ENCODE assay signal across 8 cellular contexts in the genomic region with DNA sequence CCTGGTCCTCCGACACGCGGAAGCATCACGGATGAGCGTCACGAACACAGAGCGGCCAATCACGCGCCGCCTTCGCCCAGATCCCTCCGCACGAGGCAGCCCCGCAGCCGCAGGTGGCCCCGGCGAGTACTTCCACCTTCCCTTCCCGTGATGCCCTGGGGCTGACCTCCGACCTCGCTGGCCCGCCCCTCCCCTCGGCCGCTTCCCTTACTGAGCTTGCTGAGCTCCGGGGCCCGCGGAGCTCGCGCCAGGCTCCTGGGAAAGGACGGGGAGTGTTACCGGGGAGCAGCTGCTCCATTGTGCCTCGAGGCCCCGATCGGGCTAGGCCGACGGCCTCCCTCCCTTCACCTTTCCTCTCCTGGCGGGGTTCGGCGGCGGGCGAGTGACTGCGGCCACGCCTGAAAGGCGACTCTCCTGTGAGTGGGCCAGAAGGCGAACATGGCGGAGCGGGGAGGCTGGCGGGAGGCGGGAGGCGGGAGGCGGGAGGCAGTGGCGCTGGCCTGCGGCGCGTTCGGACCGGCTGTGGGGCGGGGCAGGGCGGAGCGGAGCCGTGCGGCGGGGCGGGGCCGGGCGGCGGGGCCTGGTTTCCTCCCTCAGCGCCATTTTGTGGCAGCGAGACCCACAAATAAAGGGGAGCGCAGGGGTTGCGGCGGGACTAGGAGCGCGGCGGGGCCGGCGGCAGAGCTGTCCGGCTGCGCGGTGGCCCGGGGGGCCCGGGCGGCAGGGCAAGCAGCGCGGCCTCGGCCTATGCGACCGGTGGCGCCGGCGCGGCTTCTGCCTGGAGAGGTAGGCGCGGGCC. TPM values are rescaled to one million over a fixed set of nuclear protein-coding genes. Genes with fewer than 3 reads are reported as not detected.
DNase-seq lines count a peak whose midpoint lies in the region; ATAC-seq and TF ChIP-seq lines count a peak whose summit lies in the region.

TSS of gene WTAP (plus strand) at position 589 of the 799 bp plus-strand sequence. CDS start 8,760 bp downstream, outside the sequence.

- H3K36me3 Mint-ChIP-seq in CD4-positive, CD25-positive, alpha-beta regulatory T cell = peaks cover 16% of the 10 kb centered on the region

- ATAC-seq in CD4-positive, CD25-positive, alpha-beta regulatory T cell (ENCODE audit: low read depth in 2 of 2) = peak; percentile 86 to 90
- peak; percentile 76 for ATAC-seq in GM19438 (IDR thresholded peaks at IDR 0.05; ENCODE audit: low read depth, unreplicated experiment)
- ATAC-seq in HG03571 (IDR thresholded peaks at IDR 0.05; ENCODE audit: unreplicated experiment) = peak; percentile 79
- ATAC-seq in right lobe of liver = peak; percentile 91 to 97 (median 94)

- intact Hi-C loops in dorsolateral prefrontal cortex (cut with DNase I) (loop anchor here (1.0 to 10.0 kb wide), 6 partner anchors 34 to 238 kb away; partner anchors contain the start of genes TCP1 (in 2 of the 2), ACAT2 (in 1 of the 2), IGF2R (in 1 of the 2) and SOD2 (in 1 of the 2)), right lobe of liver (cut with DNase I) (no loop called here)

- peak within 1 kb of the TSS; percentile 99 for H3K4me3 ChIP-seq in CD4-positive, CD25-positive, alpha-beta regulatory T cell (ENCODE audit: low read depth, low read length)
- peak within 1 kb of the TSS; percentile 64 to 100 (median 94) for H3K4me3 ChIP-seq in dorsolateral prefrontal cortex
- H3K4me3 ChIP-seq in right lobe of liver = peak within 1 kb of the TSS; percentile 76 to 93 (median 92)

- no peaks in the 10 kb centered on the region for H3K27me3 ChIP-seq in CD4-positive, CD25-positive, alpha-beta regulatory T cell (ENCODE audit: control insufficient read depth, insufficient read depth, low read length)
- H3K27me3 ChIP-seq in dorsolateral prefrontal cortex (no peaks in the 10 kb centered on the region), right lobe of liver (no peaks in the 10 kb centered on the region)

- H3K27ac ChIP-seq in CD4-positive, CD25-positive, alpha-beta regulatory T cell (ENCODE audit: insufficient read depth, low read length, poor library complexity, severe bottlenecking) = peak within 1 kb of the TSS; percentile 98
- H3K27ac ChIP-seq in dorsolateral prefrontal cortex = peak within 1 kb of the TSS; percentile 89 to 100 (median 99)
- H3K27ac ChIP-seq in right lobe of liver = peak within 1 kb of the TSS; percentile 96 to 99 (median 98)

- WGBS in right lobe of liver (ENCODE audit: insufficient coverage, low coverage, low lambda C conversion rate, missing lambda C conversion rate) = 0% methylated on average over 12 of the region's 93 CpGs

- H3K9me3 Mint-ChIP-seq in CD4-positive, CD25-positive, alpha-beta regulatory T cell = peaks cover 0 to 9% (median 0%) of the 10 kb centered on the region in 7 donors

- no peaks in the 10 kb centered on the region for H3K36me3 ChIP-seq in CD4-positive, CD25-positive, alpha-beta regulatory T cell (ENCODE audit: control insufficient read depth, insufficient read depth, low read length)
- H3K36me3 ChIP-seq in right lobe of liver = no peaks in the 10 kb centered on the region

- no peaks in the 10 kb centered on the region for H3K9me3 ChIP-seq in CD4-positive, CD25-positive, alpha-beta regulatory T cell (ENCODE audit: control insufficient read depth in 2 of 2, low read length in 2 of 2)
- H3K9me3 ChIP-seq in right lobe of liver = no peaks in the 10 kb centered on the region

- peak within 1 kb of the TSS; percentile 99 to 100 (median 99) for H3K27ac Mint-ChIP-seq in CD4-positive, CD25-positive, alpha-beta regulatory T cell

- peak within 1 kb of the TSS; percentile 96 to 99 (median 98) for H3K4me3 Mint-ChIP-seq in CD4-positive, CD25-positive, alpha-beta regulatory T cell

- H3K4me1 Mint-ChIP-seq in CD4-positive, CD25-positive, alpha-beta regulatory T cell = peaks cover 35 to 74% (median 51%) of the 10 kb centered on the region in 4 donors

- peak; percentile 91 for TF ChIP-seq POLR2A in right lobe of liver (IDR thresholded peaks at IDR 0.05)

- peak; percentile 95 to 99 (median 97) for DNase-seq in CD4-positive, CD25-positive, alpha-beta regulatory T cell
- DNase-seq in NCI-H774 (lab: John Stamatoyannopoulos, UW) = peak; percentile 99
- peak; percentile 96 to 98 for DNase-seq in activated CD4-positive, alpha-beta T cell treated with anti-CD3 and anti-CD28 coated beads, Interleukin-2, amount 50 U/mL, for 48 hours
- DNase-seq in dorsolateral prefrontal cortex = peak; percentile 91 to 97 (median 93)
- DNase-seq in right lobe of liver = peak; percentile 98 to 99 (median 98)
- DNase-seq in stimulated activated CD4-positive, alpha-beta T cell treated with anti-CD3 and anti-CD28 coated beads, Interleukin-4, amount 100 ng/mL, for 24 hours = peak; percentile 98

- peak in 14 of 56 donors; percentile 4 to 33 (median 16) for TF ChIP-seq CTCF in dorsolateral prefrontal cortex (IDR thresholded peaks at IDR 0.05 in 54 of 56, conservative IDR thresholded peaks at IDR 0.05 in 2 of 56; ENCODE audit: low read depth in 1 of 56, partially characterized antibody in 56 of 56)
- no peak for TF ChIP-seq CTCF in right lobe of liver (IDR thresholded peaks at IDR 0.05)

- H3K4me1 ChIP-seq in CD4-positive, CD25-positive, alpha-beta regulatory T cell (ENCODE audit: control insufficient read depth, insufficient read depth, low read length, poor library complexity, severe bottlenecking) = peaks cover 54% of the 10 kb centered on the region
- H3K4me1 ChIP-seq in right lobe of liver = peaks cover 0 to 38% (median 8%) of the 10 kb centered on the region in 4 donors

- H3K27me3 Mint-ChIP-seq in CD4-positive, CD25-positive, alpha-beta regulatory T cell = peaks cover 9% of the 10 kb centered on the region

RNA-seq across cellular contexts. Expression of gene WTAP, which starts in this region (rescaled TPM):
- 177 TPM for total RNA-seq in CD4-positive, CD25-positive, alpha-beta regulatory T cell
- 100 to 1,000 TPM; 145 to 155 (median 150) TPM for polyA plus RNA-seq in CD4-positive, CD25-positive, alpha-beta regulatory T cell
- total RNA-seq in dorsolateral prefrontal cortex = 10 to 100 TPM; 54.0 to 94.6 (median 69.0) TPM
- 10 to 100 TPM; 21.1 to 64.3 (median 37.6) TPM for total RNA-seq in right lobe of liver

Comparison
In these comparisons a context has a peak if more than half of its experiments do, and no peak if none do; other contexts are left out.
1. Peak in every context shown above with its lines: DNase-seq, ATAC-seq, H3K4me3 ChIP-seq and H3K27ac ChIP-seq.
2. intact Hi-C loops: an anchor here in dorsolateral prefrontal cortex (1.0 to 10.0 kb wide); none called in right lobe of liver.